In genomic region chr1:116665001-116665400, GRCh38 we compare ENCODE assay signal across 20 cellular contexts. TPM values are rescaled to one million over a fixed set of nuclear protein-coding genes. Genes with fewer than 3 reads are reported as not detected.
DNase-seq lines count a peak whose midpoint lies in the region; FAIRE-seq and TF ChIP-seq lines count a peak whose summit lies in the region.
"Had no signal": no experiment of that assay in that cellular context is flagged by ENCODE, and none has a peak within 500 bp of the region (broad histone marks: within the 10 kb centered on the region; RNA-seq: fewer than 3 reads in every experiment).

No MANE protein-coding gene starts in this region.

- DNase-seq in BE2C (no peak), kidney (no peak), neural progenitor cell (ENCODE audit: low spot score) (no peak), Karpas-422 (no peak), neuronal stem cell (ENCODE audit: low spot score) (no peak), cerebellar cortex (ENCODE audit: low spot score) (no peak), NCI-H1048 (lab: John Stamatoyannopoulos, UW) (no peak)
- DNase-seq: Caco-2, DMS79, H9, IMR-90, NCI-H2029 treated with DMSO at 0.1 percent for 48 hours, NCI-H510A, NCI-H82, SHP77 treated with DMSO at 0.1 percent for 48 hours had no signal

- no CpG with 5 or more reads among the region's 3 CpGs for WGBS in neuronal stem cell (ENCODE audit: extremely low coverage in 2 of 2, insufficient read length in 2 of 2, insufficient replicate concordance in 1 of 2), 2 donors

- H2BK5ac ChIP-seq in neuronal stem cell (ENCODE audit: low read length) = no peak overlapping the region

- H2BK120ac ChIP-seq in neuronal stem cell (ENCODE audit: low read depth, low read length) = no peak overlapping the region

- H4K91ac ChIP-seq in neuronal stem cell (ENCODE audit: low read depth, low read length, poor library complexity) = no peak overlapping the region

- H3K9ac ChIP-seq in kidney (ENCODE audit: low read length in 2 of 2) (no peak overlapping the region), neural progenitor cell (no peak overlapping the region), Karpas-422 (ENCODE audit: low read length) (no peak overlapping the region), neuronal stem cell (ENCODE audit: low read depth, low read length, poor library complexity) (no peak overlapping the region)

- H3K36me3 ChIP-seq in BE2C (no peaks in the 10 kb centered on the region), kidney (ENCODE audit: control insufficient read depth in 1 of 2, insufficient read depth in 2 of 2, low read length in 2 of 2) (no peaks in the 10 kb centered on the region), neural progenitor cell (no peaks in the 10 kb centered on the region), Karpas-422 (ENCODE audit: insufficient read depth, low read length) (no peaks in the 10 kb centered on the region), neuronal stem cell (replicated peaks in 1 of 2; ENCODE audit: control insufficient read depth in 2 of 2, insufficient read depth in 2 of 2, low read length in 2 of 2) (no peaks in the 10 kb centered on the region)

- H3K4me2 ChIP-seq in neural progenitor cell = no peak overlapping the region
- H3K4me2 ChIP-seq in Karpas-422 (ENCODE audit: low read depth, low read length, poor library complexity, severe bottlenecking) = no peak overlapping the region
- H3K4me2 ChIP-seq in neuronal stem cell (ENCODE audit: insufficient read depth, low read length, poor library complexity, severe bottlenecking) = no peak overlapping the region

- TF ChIP-seq CTCF in BE2C (IDR thresholded peaks at IDR 0.05; ENCODE audit: low read depth, low read length) = no peak
- TF ChIP-seq CTCF in brain (conservative IDR thresholded peaks at IDR 0.05) = no peak
- no peak for TF ChIP-seq CTCF in kidney (IDR thresholded peaks at IDR 0.05; ENCODE audit: borderline replicate concordance, extremely low read depth, insufficient read depth)
- no peak for TF ChIP-seq CTCF in neural progenitor cell (IDR thresholded peaks at IDR 0.05)

- H3K18ac ChIP-seq in neuronal stem cell (ENCODE audit: low read length) = no peak overlapping the region

- peaks cover 19% of the 10 kb centered on the region for H4K20me1 ChIP-seq in neural progenitor cell (ENCODE audit: low read depth)
- H4K20me1 ChIP-seq in Karpas-422 (ENCODE audit: insufficient read depth, low read depth, low read length) = no peaks in the 10 kb centered on the region

- H3K27me3 Mint-ChIP-seq in brain = peaks cover 15% of the 10 kb centered on the region
- H3K27me3 Mint-ChIP-seq in neural progenitor cell (ENCODE audit: insufficient read depth, low read depth) = peaks cover 14% of the 10 kb centered on the region

- H3K36me3 Mint-ChIP-seq in brain (peaks cover 26% of the 10 kb centered on the region), neural progenitor cell (peaks cover 9% of the 10 kb centered on the region)

- H2AK5ac ChIP-seq in neuronal stem cell (ENCODE audit: low read depth, low read length) = no peak overlapping the region

- H3K9me3 ChIP-seq in BE2C (no peaks in the 10 kb centered on the region), kidney (ENCODE audit: control insufficient read depth in 1 of 2, low read length in 2 of 2) (no peaks in the 10 kb centered on the region), neural progenitor cell (ENCODE audit: low read depth) (no peaks in the 10 kb centered on the region), Karpas-422 (ENCODE audit: low read length) (no peaks in the 10 kb centered on the region), neuronal stem cell (replicated peaks in 1 of 2; ENCODE audit: control insufficient read depth in 2 of 2, insufficient read depth in 1 of 2, low read depth in 1 of 2, low read length in 2 of 2) (no peaks in the 10 kb centered on the region)
- H3K9me3 ChIP-seq: Caco-2 had no signal

- no peak overlapping the region for H4K8ac ChIP-seq in neuronal stem cell (ENCODE audit: low read depth, low read length)

- intact Hi-C loops in kidney (cut with DNase I) = no loop called here

- H2BK12ac ChIP-seq in neuronal stem cell (ENCODE audit: low read length) = no peak overlapping the region

- no peak overlapping the region for H2BK15ac ChIP-seq in neuronal stem cell (ENCODE audit: low read length)

- peaks cover 10% of the 10 kb centered on the region for H3F3A ChIP-seq in neural progenitor cell (ENCODE audit: low read depth)

- H3K9me3 Mint-ChIP-seq in brain (peaks cover 0 to 5% (median 4%) of the 10 kb centered on the region in 5 experiments), neural progenitor cell (no peaks in the 10 kb centered on the region)
- H3K9me3 Mint-ChIP-seq: H9 had no signal

- peaks cover 3% of the 10 kb centered on the region for H3K79me1 ChIP-seq in neuronal stem cell (ENCODE audit: low read depth, low read length)

- FAIRE-seq in kidney (lab: Jason Lieb, UNC) = no peak
- FAIRE-seq: GM12878, RCC 7860 had no signal

- H3K14ac ChIP-seq in neuronal stem cell (ENCODE audit: low read length) = no peak overlapping the region

- H3K27ac Mint-ChIP-seq in brain (peak overlapping the region; percentile 19 to 96 (median 82)), neural progenitor cell (peak overlapping the region; percentile 34)

- H2AFZ ChIP-seq in neural progenitor cell (replicated peaks) = no peak overlapping the region
- H2AFZ ChIP-seq in Karpas-422 (ENCODE audit: low read length) = no peak overlapping the region
- H2AFZ ChIP-seq in neuronal stem cell (ENCODE audit: low read length) = no peak overlapping the region

- H3K4me1 Mint-ChIP-seq in brain (peaks cover 57% of the 10 kb centered on the region), neural progenitor cell (peaks cover 17% of the 10 kb centered on the region)

- H3K4ac ChIP-seq in neuronal stem cell (ENCODE audit: low read length) = no peak overlapping the region

- H3K9me2 ChIP-seq in Karpas-422 (replicated peaks; ENCODE audit: insufficient read depth, low read length) = no peaks in the 10 kb centered on the region

- H3K27me3 ChIP-seq in BE2C (no peaks in the 10 kb centered on the region), neural progenitor cell (peaks cover 13% of the 10 kb centered on the region), Karpas-422 (ENCODE audit: low read length) (no peaks in the 10 kb centered on the region), neuronal stem cell (ENCODE audit: control insufficient read depth in 3 of 3, insufficient read depth in 3 of 3, low read depth in 1 of 3, low read length in 3 of 3) (peaks cover 0 to 43% (median 5%) of the 10 kb centered on the region in 3 experiments)

- H3K4me3 ChIP-seq in BE2C (ENCODE audit: low read depth, low read length) = peak overlapping the region; percentile 16
- H3K4me3 ChIP-seq in kidney (ENCODE audit: low read length in 2 of 2) = peak overlapping the region; percentile 2 to 75
- H3K4me3 ChIP-seq in neural progenitor cell = no peak overlapping the region
- no peak overlapping the region for H3K4me3 ChIP-seq in Karpas-422 (ENCODE audit: low read length)
- H3K4me3 ChIP-seq in neuronal stem cell (ENCODE audit: low read length in 2 of 2) = no peak overlapping the region
- H3K4me3 ChIP-seq: GM12878 had no signal

- H3K4me1 ChIP-seq in BE2C = no peaks in the 10 kb centered on the region; the same call in 1 of the 2 replicates
- H3K4me1 ChIP-seq in kidney (ENCODE audit: control insufficient read depth in 1 of 2, insufficient read depth in 1 of 2, low read depth in 1 of 2, low read length in 2 of 2) = peaks cover 0 to 11% of the 10 kb centered on the region in 2 donors
- peaks cover 37% of the 10 kb centered on the region for H3K4me1 ChIP-seq in neural progenitor cell
- H3K4me1 ChIP-seq in Karpas-422 (ENCODE audit: low read length) = no peaks in the 10 kb centered on the region
- H3K4me1 ChIP-seq in neuronal stem cell (ENCODE audit: control insufficient read depth in 2 of 2, insufficient read depth in 1 of 2, low read depth in 1 of 2, low read length in 2 of 2) = peaks cover 3 to 17% of the 10 kb centered on the region in 2 donors
- H3K4me1 ChIP-seq: Caco-2 had no signal

- H3K4me3 Mint-ChIP-seq in brain (peak overlapping the region; percentile 85 to 96 (median 94)), neural progenitor cell (peak overlapping the region; percentile 50)

- H3K79me2 ChIP-seq in neural progenitor cell (ENCODE audit: low read depth) (peaks cover 38% of the 10 kb centered on the region), Karpas-422 (ENCODE audit: low read length) (no peaks in the 10 kb centered on the region)

- no peak overlapping the region for H3K27ac ChIP-seq in kidney (ENCODE audit: low read depth in 2 of 2, low read length in 2 of 2)
- H3K27ac ChIP-seq in neural progenitor cell = no peak overlapping the region
- H3K27ac ChIP-seq in Karpas-422 (ENCODE audit: low read length) = no peak overlapping the region
- no peak overlapping the region for H3K27ac ChIP-seq in neuronal stem cell (replicated peaks; ENCODE audit: low read length)
- H3K27ac ChIP-seq: 22Rv1, C4-2B had no signal

- no peak overlapping the region for H3K23ac ChIP-seq in neuronal stem cell (ENCODE audit: low read depth, low read length, poor library complexity)

RNA-seq across cellular contexts. Expression of gene IGSF3, which starts 2.5 kb away (rescaled TPM):
- polyA plus RNA-seq in BE2C (2012; ENCODE audit: insufficient read depth, insufficient read length, low read depth) = 91.6 TPM
- polyA plus RNA-seq in brain (ENCODE audit: insufficient read depth, low read depth, low replicate concordance) = 25.4 TPM
- 38.8 TPM for total RNA-seq in kidney
- polyA plus RNA-seq in kidney (ENCODE audit: insufficient read depth, low read depth, low replicate concordance) = 12.0 TPM
- total RNA-seq in neural progenitor cell (ENCODE audit: low replicate concordance) = 24.0 and 33.7 TPM in 2 replicates
- not detected in 2 replicates for total RNA-seq in Karpas-422 (2014; rRNA removed; shearing (Covaris generic); ENCODE audit: low replicate concordance)
- 12.7 TPM for polyA plus RNA-seq in neuronal stem cell (2013, experiment 1 of 2)
- polyA plus RNA-seq in neuronal stem cell (2013, experiment 2 of 2) = 13.8 TPM

Comparison
In these comparisons a context has a peak if more than half of its experiments do, and no peak if none do; other contexts are left out.
1. H3K4me3 ChIP-seq: peak in BE2C (single experiment) and kidney (2 of 2); none in neural progenitor cell (single experiment), Karpas-422 (single experiment) and neuronal stem cell (0 of 2).
2. RNA of gene IGSF3, which starts 2.5 kb away (total RNA-seq): 38.8 TPM in kidney (single experiment) and 24.0 to 33.7 TPM in neural progenitor cell; not detected in Karpas-422; every median in the first group is over 10 times any median in the second.